Comparison of ENCODE assay signal across 9 cellular contexts in genomic region chr12:92138144-92138543, GRCh38. TPM values are rescaled to one million over a fixed set of nuclear protein-coding genes. Genes with fewer than 3 reads are reported as not detected.
A peak's percentile ranks its signal among the peaks of the same experiment; 100 is the strongest.
DNase-seq lines count a peak whose midpoint lies in the region; ATAC-seq lines count a peak whose summit lies in the region.
"Had no signal": no experiment of that assay in that cellular context is flagged by ENCODE, and none has a peak within 500 bp of the region (broad histone marks: within the 10 kb centered on the region; RNA-seq: fewer than 3 reads in every experiment).

No MANE protein-coding gene starts in this region.

- H3K27me3 Mint-ChIP-seq in T-helper 1 cell treated with Interleukin-12 subunit alpha and Interleukin-12 subunit beta and Interleukin-4 antibody, amounts not matched to agents 30 μg/mL and 1 μg/mL, for 36 hours (ENCODE audit: low read depth): no peaks in the 10 kb centered on the region
- no peaks in the 10 kb centered on the region for H3K27me3 Mint-ChIP-seq in activated CD8-positive, alpha-beta T cell treated with anti-CD3 and anti-CD28 coated beads, Interleukin-2, amount 10 ng/mL, durations not matched to agents 7 days and 5 days (ENCODE audit: low read depth)
- H3K27me3 Mint-ChIP-seq in immature natural killer cell (ENCODE audit: low read depth in 3 of 3): peaks cover 0 to 23% (median 13%) of the 10 kb centered on the region in 3 donors
- no peaks in the 10 kb centered on the region for H3K27me3 Mint-ChIP-seq in stimulated activated naive CD8-positive, alpha-beta T cell treated with anti-CD3 and anti-CD28 coated beads, Interleukin-15, amount 100 ng/mL, for 72 hours

- H3K4me3 Mint-ChIP-seq in T-helper 1 cell treated with Interleukin-12 subunit alpha and Interleukin-12 subunit beta and Interleukin-4 antibody, amounts not matched to agents 30 μg/mL and 1 μg/mL, for 36 hours: peak overlapping the region; percentile 99
- H3K4me3 Mint-ChIP-seq in activated CD8-positive, alpha-beta T cell treated with anti-CD3 and anti-CD28 coated beads, Interleukin-2, amount 10 ng/mL, durations not matched to agents 7 days and 5 days: peak overlapping the region; percentile 100
- peak overlapping the region; percentile 92 to 100 (median 100) for H3K4me3 Mint-ChIP-seq in immature natural killer cell
- H3K4me3 Mint-ChIP-seq in stimulated activated naive CD8-positive, alpha-beta T cell treated with anti-CD3 and anti-CD28 coated beads, Interleukin-15, amount 100 ng/mL, for 72 hours: peak overlapping the region; percentile 97 to 98

- H3K27ac Mint-ChIP-seq in T-helper 1 cell treated with Interleukin-12 subunit alpha and Interleukin-12 subunit beta and Interleukin-4 antibody, amounts not matched to agents 30 μg/mL and 1 μg/mL, for 36 hours: peak overlapping the region; percentile 91
- peak overlapping the region; percentile 86 for H3K27ac Mint-ChIP-seq in activated CD8-positive, alpha-beta T cell treated with anti-CD3 and anti-CD28 coated beads, Interleukin-2, amount 10 ng/mL, durations not matched to agents 7 days and 5 days
- H3K27ac Mint-ChIP-seq in immature natural killer cell: peak overlapping the region; percentile 57 to 100 (median 81)
- peak overlapping the region; percentile 99 to 100 for H3K27ac Mint-ChIP-seq in stimulated activated naive CD8-positive, alpha-beta T cell treated with anti-CD3 and anti-CD28 coated beads, Interleukin-15, amount 100 ng/mL, for 72 hours

- H3K4me1 Mint-ChIP-seq in T-helper 1 cell treated with Interleukin-12 subunit alpha and Interleukin-12 subunit beta and Interleukin-4 antibody, amounts not matched to agents 30 μg/mL and 1 μg/mL, for 36 hours (ENCODE audit: low read depth): peaks cover 66% of the 10 kb centered on the region
- H3K4me1 Mint-ChIP-seq in activated CD8-positive, alpha-beta T cell treated with anti-CD3 and anti-CD28 coated beads, Interleukin-2, amount 10 ng/mL, durations not matched to agents 7 days and 5 days (ENCODE audit: low read depth): peaks cover 67% of the 10 kb centered on the region
- H3K4me1 Mint-ChIP-seq in immature natural killer cell: peaks cover 80 to 88% of the 10 kb centered on the region in 2 donors
- H3K4me1 Mint-ChIP-seq in stimulated activated naive CD8-positive, alpha-beta T cell treated with anti-CD3 and anti-CD28 coated beads, Interleukin-15, amount 100 ng/mL, for 72 hours: peaks cover 51% of the 10 kb centered on the region

- peaks cover 61% of the 10 kb centered on the region for H3K36me3 Mint-ChIP-seq in T-helper 1 cell treated with Interleukin-12 subunit alpha and Interleukin-12 subunit beta and Interleukin-4 antibody, amounts not matched to agents 30 μg/mL and 1 μg/mL, for 36 hours (ENCODE audit: low read depth)
- peaks cover 73% of the 10 kb centered on the region for H3K36me3 Mint-ChIP-seq in activated CD8-positive, alpha-beta T cell treated with anti-CD3 and anti-CD28 coated beads, Interleukin-2, amount 10 ng/mL, durations not matched to agents 7 days and 5 days (ENCODE audit: low read depth)
- peaks cover 38 to 54% (median 43%) of the 10 kb centered on the region in 3 donors for H3K36me3 Mint-ChIP-seq in immature natural killer cell

- CTCF ChIA-PET in activated CD8-positive, alpha-beta T cell treated with anti-CD3 and anti-CD28 coated beads, Interleukin-2, amount 10 ng/mL, durations not matched to agents 7 days and 5 days (lab: Charles Lee): interaction anchor here (0.6 to 2.4 kb wide), 11 partner anchors 7 to 756 kb away, joined by 3 to 17 read pairs (median 4); partner anchors contain the start of gene BTG1

- POLR2A ChIA-PET in activated CD8-positive, alpha-beta T cell treated with anti-CD3 and anti-CD28 coated beads, Interleukin-2, amount 10 ng/mL, durations not matched to agents 7 days and 5 days (lab: Charles Lee): interaction anchor here (0.6 to 9.7 kb wide), 12 partner anchors 7 to 1249 kb away, joined by 3 to 293 read pairs (median 4); partner anchors contain the start of gene BTG1

- H3K9me3 Mint-ChIP-seq in T-helper 1 cell treated with Interleukin-12 subunit alpha and Interleukin-12 subunit beta and Interleukin-4 antibody, amounts not matched to agents 30 μg/mL and 1 μg/mL, for 36 hours: no peaks in the 10 kb centered on the region
- H3K9me3 Mint-ChIP-seq in activated CD8-positive, alpha-beta T cell treated with anti-CD3 and anti-CD28 coated beads, Interleukin-2, amount 10 ng/mL, durations not matched to agents 7 days and 5 days (ENCODE audit: insufficient read depth): no peaks in the 10 kb centered on the region
- no peaks in the 10 kb centered on the region for H3K9me3 Mint-ChIP-seq in immature natural killer cell
- no peaks in the 10 kb centered on the region for H3K9me3 Mint-ChIP-seq in stimulated activated naive CD8-positive, alpha-beta T cell treated with anti-CD3 and anti-CD28 coated beads, Interleukin-15, amount 100 ng/mL, for 72 hours

- DNase-seq in T-helper 1 cell (no peak), immature natural killer cell (no peak), SHP77 treated with DMSO at 0.1 percent for 48 hours (lab: John Stamatoyannopoulos, UW) (no peak), NCI-H345 treated with DMSO at 0.1 percent for 48 hours (lab: John Stamatoyannopoulos, UW; ENCODE audit: unreplicated experiment) (no peak), DMS79 (lab: John Stamatoyannopoulos, UW) (no peak)
- no peak for DNase-seq in activated CD8-positive, alpha-beta T cell treated with anti-CD3 and anti-CD28 coated beads, Interleukin-2, amount 10 ng/mL, durations not matched to agents 7 days and 5 days
- no peak for DNase-seq in stimulated activated naive CD8-positive, alpha-beta T cell treated with anti-CD3 and anti-CD28 coated beads, Interleukin-15, amount 100 ng/mL, for 72 hours
- DNase-seq: NCI-H1105 had no signal

- ATAC-seq in activated CD8-positive, alpha-beta T cell treated with anti-CD3 and anti-CD28 coated beads, Interleukin-2, amount 10 ng/mL, durations not matched to agents 7 days and 5 days: no peak
- ATAC-seq in stimulated activated naive CD8-positive, alpha-beta T cell treated with anti-CD3 and anti-CD28 coated beads, Interleukin-15, amount 100 ng/mL, for 72 hours: no peak

RNA-seq across cellular contexts. Expression of gene BTG1, which starts 7.5 kb away (rescaled TPM):
- total RNA-seq in activated CD8-positive, alpha-beta T cell treated with anti-CD3 and anti-CD28 coated beads, Interleukin-2, amount 10 ng/mL, durations not matched to agents 7 days and 5 days: 100 to 1,000 TPM; 113 to 118 TPM
- polyA plus RNA-seq in immature natural killer cell: 100 to 1,000 TPM; 156 to 489 (median 487) TPM
